In the genomic region with DNA sequence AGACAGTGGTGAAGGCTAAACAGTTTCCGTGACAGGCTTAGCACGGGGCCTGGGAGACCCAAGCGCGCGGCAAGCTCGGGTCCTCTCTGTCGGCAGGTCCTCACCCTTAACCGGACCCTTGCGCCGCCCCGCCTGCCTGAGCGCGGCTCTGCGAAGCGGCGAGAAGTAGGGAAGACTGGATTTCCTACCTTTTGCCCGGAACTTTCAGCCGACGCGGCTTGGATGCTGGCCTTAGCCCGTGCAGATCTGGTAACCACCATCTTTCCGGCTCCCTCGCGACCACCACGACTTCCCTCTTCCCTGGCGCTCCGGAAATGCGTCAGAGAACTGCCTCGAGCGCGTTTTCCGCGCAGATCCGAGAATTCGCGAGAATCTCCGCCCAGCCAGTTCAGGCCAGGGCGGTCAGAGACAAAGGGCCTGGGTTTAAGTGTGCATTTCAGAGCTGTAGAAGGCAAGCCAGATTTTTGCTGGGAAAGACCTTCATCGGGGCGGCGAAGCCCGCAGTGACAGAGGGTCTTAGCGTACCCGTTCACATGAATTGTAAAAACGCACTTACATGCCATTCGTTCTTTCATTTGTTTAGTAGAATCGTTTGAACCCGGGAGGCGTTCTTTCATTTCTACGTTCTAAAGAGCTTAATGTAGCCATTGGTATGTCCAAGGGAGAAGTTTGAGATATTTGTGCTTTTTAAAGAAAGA, we compare ENCODE assay signal across 8 cellular contexts. TPM values are rescaled to one million over a fixed set of nuclear protein-coding genes. Genes with fewer than 3 reads are reported as not detected.
DNase-seq lines count a peak whose midpoint lies in the region; ATAC-seq, FAIRE-seq and TF ChIP-seq lines count a peak whose summit lies in the region.

A gene with protein sequence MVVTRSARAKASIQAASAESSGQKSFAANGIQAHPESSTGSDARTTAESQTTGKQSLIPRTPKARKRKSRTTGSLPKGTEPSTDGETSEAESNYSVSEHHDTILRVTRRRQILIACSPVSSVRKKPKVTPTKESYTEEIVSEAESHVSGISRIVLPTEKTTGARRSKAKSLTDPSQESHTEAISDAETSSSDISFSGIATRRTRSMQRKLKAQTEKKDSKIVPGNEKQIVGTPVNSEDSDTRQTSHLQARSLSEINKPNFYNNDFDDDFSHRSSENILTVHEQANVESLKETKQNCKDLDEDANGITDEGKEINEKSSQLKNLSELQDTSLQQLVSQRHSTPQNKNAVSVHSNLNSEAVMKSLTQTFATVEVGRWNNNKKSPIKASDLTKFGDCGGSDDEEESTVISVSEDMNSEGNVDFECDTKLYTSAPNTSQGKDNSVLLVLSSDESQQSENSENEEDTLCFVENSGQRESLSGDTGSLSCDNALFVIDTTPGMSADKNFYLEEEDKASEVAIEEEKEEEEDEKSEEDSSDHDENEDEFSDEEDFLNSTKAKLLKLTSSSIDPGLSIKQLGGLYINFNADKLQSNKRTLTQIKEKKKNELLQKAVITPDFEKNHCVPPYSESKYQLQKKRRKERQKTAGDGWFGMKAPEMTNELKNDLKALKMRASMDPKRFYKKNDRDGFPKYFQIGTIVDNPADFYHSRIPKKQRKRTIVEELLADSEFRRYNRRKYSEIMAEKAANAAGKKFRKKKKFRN (minus strand): TSS at position 318 of the 698 bp plus-strand sequence. CDS start 58 bp downstream, at position 260.

- TF ChIP-seq CTCF in heart right ventricle (IDR thresholded peaks at IDR 0.05) (no peak), upper lobe of right lung (IDR thresholded peaks at IDR 0.05) (no peak)

- H3K4me3 ChIP-seq in heart right ventricle (peak within 1 kb of the TSS; percentile 45 to 100 (median 82)), upper lobe of right lung (peak within 1 kb of the TSS; percentile 90)

- H3K9me3 ChIP-seq in heart right ventricle, result no peaks in the 10 kb centered on the region
- no peaks in the 10 kb centered on the region for H3K9me3 ChIP-seq in upper lobe of right lung

- intact Hi-C loops in T-helper 1 cell treated with Interleukin-12 subunit alpha and Interleukin-12 subunit beta and Interleukin-4 antibody, amounts not matched to agents 30 ng/mL and 1 ng/mL, for 36 hours (cut with micrococcal nuclease), result loop anchor here (1.0 to 10.0 kb wide), 13 partner anchors 30 to 1355 kb away; a partner anchor contains a TSS
- intact Hi-C loops in heart right ventricle (cut with DNase I) (loop anchor here in 2 of 10 donors (2.0 to 10.0 kb wide), 2 partner anchors 30 to 1044 kb away; a partner anchor contains a TSS), posterior vena cava (cut with DNase I) (loop anchor here in 1 of 2 donors (10.0 kb wide), 1 partner anchor 1474 kb away; no protein-coding TSS in a partner anchor), upper lobe of right lung (cut with DNase I) (no loop called here)

- peak; percentile 97 for TF ChIP-seq POLR2A in GM12892 (IDR thresholded peaks at IDR 0.05; ENCODE audit: low read depth, low read length)

- peak; percentile 95 for ATAC-seq in HG02840 (IDR thresholded peaks at IDR 0.05; ENCODE audit: low FRiP score, unreplicated experiment)
- peak; percentile 96 to 99 (median 99) for ATAC-seq in heart right ventricle
- peak; percentile 98 for ATAC-seq in upper lobe of right lung

- H3K4me1 ChIP-seq in heart right ventricle (peaks cover 0 to 36% (median 35%) of the 10 kb centered on the region in 9 donors), upper lobe of right lung (peaks cover 29% of the 10 kb centered on the region)

- H3K36me3 ChIP-seq in heart right ventricle (peaks cover 0 to 50% (median 28%) of the 10 kb centered on the region in 9 donors), upper lobe of right lung (peaks cover 36% of the 10 kb centered on the region)

- peak; percentile 94 for FAIRE-seq in GM12892 (lab: Jason Lieb, UNC)

- 0% methylated on average over 50 of the region's 50 CpGs for WGBS in heart right ventricle, 2 donors

- DNase-seq in GM12892 (ENCODE audit: insufficient read length), result peak; percentile 86
- peak; percentile 46 for DNase-seq in NCI-H1436 treated with DMSO at 0.1 percent for 48 hours (lab: John Stamatoyannopoulos, UW)
- peak; percentile 87 for DNase-seq in amniotic epithelial cell (ENCODE audit: low read depth)
- peak; percentile 88 to 95 for DNase-seq in heart right ventricle
- peak; percentile 98 for DNase-seq in posterior vena cava (ENCODE audit: low spot score)
- peak; percentile 94 for DNase-seq in upper lobe of right lung

- H3K27ac ChIP-seq in heart right ventricle (peak within 1 kb of the TSS; percentile 47 to 98 (median 90)), upper lobe of right lung (peak within 1 kb of the TSS; percentile 92)

- H3K27me3 ChIP-seq in heart right ventricle (no peaks in the 10 kb centered on the region), upper lobe of right lung (no peaks in the 10 kb centered on the region)

RNA-seq across cellular contexts. Expression of the gene that starts here (rescaled TPM):
- 48.1 TPM for polyA plus RNA-seq in GM12892 (2012; ENCODE audit: missing spikeins)
- total RNA-seq in T-helper 1 cell treated with Interleukin-12 subunit alpha and Interleukin-12 subunit beta and Interleukin-4 antibody, amounts not matched to agents 30 ng/mL and 1 ng/mL, for 36 hours, result 66.3 and 69.7 TPM in 2 replicates
- total RNA-seq in heart right ventricle (10 to 100 TPM; 33.9 to 44.3 (median 41.7) TPM), posterior vena cava (10 to 100 TPM; 48.3 to 77.8 TPM), upper lobe of right lung (49.0 TPM)
- polyA plus RNA-seq in heart right ventricle, result 10 to 100 TPM; 40.1 to 64.7 TPM

Comparison
In these comparisons a context has a peak if more than half of its experiments do, and no peak if none do; other contexts are left out.
1. Peak in every context shown above with its lines: DNase-seq, ATAC-seq, H3K4me3 ChIP-seq and H3K27ac ChIP-seq.
2. DNase-seq: peak in every context shown above with its lines; median percentile 98 in posterior vena cava; 94 in upper lobe of right lung; 92 in heart right ventricle; 87 in amniotic epithelial cell; 86 in GM12892; 46 in NCI-H1436 treated with DMSO at 0.1 percent for 48 hours.